In the genomic region with DNA sequence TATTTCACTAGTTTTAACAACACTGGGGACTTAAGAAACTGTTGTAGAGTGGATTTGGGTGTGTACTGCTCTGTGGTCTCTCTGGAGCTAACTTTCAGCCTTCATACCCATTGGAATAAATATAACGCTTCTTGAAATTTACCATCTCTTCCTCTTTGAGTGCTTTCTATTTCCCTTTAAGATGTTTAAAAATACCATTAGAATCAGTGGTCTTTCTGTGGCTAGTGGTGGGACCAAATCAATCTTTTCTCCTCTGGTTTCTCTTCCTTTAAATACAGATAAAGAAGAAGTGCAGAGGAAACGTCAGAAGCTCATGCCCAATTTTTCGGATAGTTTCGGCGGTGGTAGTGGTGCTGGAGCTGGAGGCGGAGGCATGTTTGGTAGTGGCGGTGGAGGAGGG, we compare ENCODE assay signal across 1 cellular context.
TF ChIP-seq lines count a peak whose summit lies in the region.

No MANE protein-coding gene starts in this region.

TF ChIP-seq in WTC11, 78 proteins besides CTCF, POLR2A, EP300 and RAD21 (continued from another document):
- TF ChIP-seq ZBTB21 (CRISPR knock-in tag; IDR thresholded peaks at IDR 0.05; ENCODE audit: borderline replicate concordance) (no peak), ZNF396 (CRISPR knock-in tag; IDR thresholded peaks at IDR 0.05; ENCODE audit: borderline replicate concordance) (no peak), ZNF121 (CRISPR knock-in tag; IDR thresholded peaks at IDR 0.05) (no peak), PREB (CRISPR knock-in tag; IDR thresholded peaks at IDR 0.05; ENCODE audit: borderline replicate concordance) (no peak), SMAD3 (CRISPR knock-in tag; IDR thresholded peaks at IDR 0.05; ENCODE audit: borderline replicate concordance) (no peak), TCF7 (CRISPR knock-in tag; IDR thresholded peaks at IDR 0.05; ENCODE audit: low read depth) (no peak), E2F1 (CRISPR knock-in tag; IDR thresholded peaks at IDR 0.05) (no peak), NFYB (CRISPR knock-in tag; conservative IDR thresholded peaks at IDR 0.05; ENCODE audit: low read depth) (no peak), OVOL2 (CRISPR knock-in tag; IDR thresholded peaks at IDR 0.05; ENCODE audit: borderline replicate concordance) (no peak), ZNF532 (CRISPR knock-in tag; IDR thresholded peaks at IDR 0.05; ENCODE audit: borderline replicate concordance) (no peak), TP53 (CRISPR knock-in tag; IDR thresholded peaks at IDR 0.05) (no peak), SOX15 (CRISPR knock-in tag; IDR thresholded peaks at IDR 0.05) (no peak)
- TF ChIP-seq, protein P1, sequence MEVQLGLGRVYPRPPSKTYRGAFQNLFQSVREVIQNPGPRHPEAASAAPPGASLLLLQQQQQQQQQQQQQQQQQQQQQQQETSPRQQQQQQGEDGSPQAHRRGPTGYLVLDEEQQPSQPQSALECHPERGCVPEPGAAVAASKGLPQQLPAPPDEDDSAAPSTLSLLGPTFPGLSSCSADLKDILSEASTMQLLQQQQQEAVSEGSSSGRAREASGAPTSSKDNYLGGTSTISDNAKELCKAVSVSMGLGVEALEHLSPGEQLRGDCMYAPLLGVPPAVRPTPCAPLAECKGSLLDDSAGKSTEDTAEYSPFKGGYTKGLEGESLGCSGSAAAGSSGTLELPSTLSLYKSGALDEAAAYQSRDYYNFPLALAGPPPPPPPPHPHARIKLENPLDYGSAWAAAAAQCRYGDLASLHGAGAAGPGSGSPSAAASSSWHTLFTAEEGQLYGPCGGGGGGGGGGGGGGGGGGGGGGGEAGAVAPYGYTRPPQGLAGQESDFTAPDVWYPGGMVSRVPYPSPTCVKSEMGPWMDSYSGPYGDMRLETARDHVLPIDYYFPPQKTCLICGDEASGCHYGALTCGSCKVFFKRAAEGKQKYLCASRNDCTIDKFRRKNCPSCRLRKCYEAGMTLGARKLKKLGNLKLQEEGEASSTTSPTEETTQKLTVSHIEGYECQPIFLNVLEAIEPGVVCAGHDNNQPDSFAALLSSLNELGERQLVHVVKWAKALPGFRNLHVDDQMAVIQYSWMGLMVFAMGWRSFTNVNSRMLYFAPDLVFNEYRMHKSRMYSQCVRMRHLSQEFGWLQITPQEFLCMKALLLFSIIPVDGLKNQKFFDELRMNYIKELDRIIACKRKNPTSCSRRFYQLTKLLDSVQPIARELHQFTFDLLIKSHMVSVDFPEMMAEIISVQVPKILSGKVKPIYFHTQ (CRISPR knock-in tag; IDR thresholded peaks at IDR 0.05) = no peak
- TF ChIP-seq, protein P2, sequence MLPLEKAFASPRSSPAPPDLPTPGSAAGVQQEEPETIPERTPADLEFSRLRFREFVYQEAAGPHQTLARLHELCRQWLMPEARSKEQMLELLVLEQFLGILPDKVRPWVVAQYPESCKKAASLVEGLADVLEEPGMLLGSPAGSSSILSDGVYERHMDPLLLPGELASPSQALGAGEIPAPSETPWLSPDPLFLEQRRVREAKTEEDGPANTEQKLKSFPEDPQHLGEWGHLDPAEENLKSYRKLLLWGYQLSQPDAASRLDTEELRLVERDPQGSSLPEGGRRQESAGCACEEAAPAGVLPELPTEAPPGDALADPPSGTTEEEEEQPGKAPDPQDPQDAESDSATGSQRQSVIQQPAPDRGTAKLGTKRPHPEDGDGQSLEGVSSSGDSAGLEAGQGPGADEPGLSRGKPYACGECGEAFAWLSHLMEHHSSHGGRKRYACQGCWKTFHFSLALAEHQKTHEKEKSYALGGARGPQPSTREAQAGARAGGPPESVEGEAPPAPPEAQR (CRISPR knock-in tag; IDR thresholded peaks at IDR 0.05) = no peak
